Comparison of ENCODE assay signal across 11 cellular contexts in genomic region chr6:159842035-159842434, GRCh38. TPM values are rescaled to one million over a fixed set of nuclear protein-coding genes. Genes with fewer than 3 reads are reported as not detected.
DNase-seq lines count a peak whose midpoint lies in the region; ATAC-seq and TF ChIP-seq lines count a peak whose summit lies in the region.
"Had no signal": no experiment of that assay in that cellular context is flagged by ENCODE, and none has a peak within 500 bp of the region (broad histone marks: within the 10 kb centered on the region; RNA-seq: fewer than 3 reads in every experiment).

No MANE protein-coding gene starts in this region.

- no peaks in the 10 kb centered on the region for H3K27me3 ChIP-seq in endodermal cell (ENCODE audit: control insufficient read depth, insufficient read depth, low read length, poor library complexity, severe bottlenecking)

- WGBS in endodermal cell (ENCODE audit: insufficient coverage in 1 of 2, insufficient read length in 1 of 2), 2 experiments = 80 to 84% methylated on average over 1 to 3 of the region's 4 CpGs

- no peaks in the 10 kb centered on the region for H3K36me3 Mint-ChIP-seq in endodermal cell (ENCODE audit: low read depth)
- H3K36me3 Mint-ChIP-seq in osteocyte (ENCODE audit: unreplicated experiment) = no peaks in the 10 kb centered on the region

- H3K4me3 Mint-ChIP-seq in endodermal cell (no peak overlapping the region), osteocyte (ENCODE audit: unreplicated experiment) (no peak overlapping the region)
- H3K4me3 Mint-ChIP-seq: T-helper 17 cell had no signal

- H3K27me3 Mint-ChIP-seq in endodermal cell (ENCODE audit: insufficient read depth) (no peaks in the 10 kb centered on the region), osteocyte (ENCODE audit: unreplicated experiment) (no peaks in the 10 kb centered on the region)

- H3K4me3 ChIP-seq in endodermal cell (ENCODE audit: low read length) = no peak overlapping the region

- no peak overlapping the region for H3K27ac Mint-ChIP-seq in endodermal cell
- H3K27ac Mint-ChIP-seq in osteocyte (ENCODE audit: unreplicated experiment) = no peak overlapping the region
- H3K27ac Mint-ChIP-seq: T-helper 17 cell had no signal

- peaks cover 6% of the 10 kb centered on the region for H3K4me1 Mint-ChIP-seq in endodermal cell
- no peaks in the 10 kb centered on the region for H3K4me1 Mint-ChIP-seq in osteocyte (ENCODE audit: unreplicated experiment)

- no peak for ATAC-seq in GM18867 (IDR thresholded peaks at IDR 0.05; ENCODE audit: unreplicated experiment)
- ATAC-seq: T-helper 17 cell had no signal

- H3K36me3 ChIP-seq in endodermal cell (ENCODE audit: control insufficient read depth, insufficient read depth, low read length) = no peaks in the 10 kb centered on the region

- no peak overlapping the region for H3K27ac ChIP-seq in endodermal cell (ENCODE audit: low read depth, low read length)

- peak; percentile 62 for DNase-seq in OCI-M1 (lab: John Stamatoyannopoulos, UW)
- DNase-seq in endodermal cell = no peak
- no peak for DNase-seq in osteocyte (ENCODE audit: extremely low spot score, unreplicated experiment)
- no peak for DNase-seq in activated naive CD4-positive, alpha-beta T cell treated with Interleukin-2 at 50 U/mL for 16 hours
- no peak for DNase-seq in stimulated activated naive CD4-positive, alpha-beta T cell treated with Interleukin-2 at 50 U/mL for 16 hours (lab: John Stamatoyannopoulos, UW)
- DNase-seq: GDM1, NCI-H446 treated with DMSO at 0.1 percent for 48 hours, T-helper 17 cell had no signal

- H3K9me3 Mint-ChIP-seq in endodermal cell (peaks cover 3% of the 10 kb centered on the region), osteocyte (ENCODE audit: unreplicated experiment) (no peaks in the 10 kb centered on the region)

- H3K9me3 ChIP-seq in endodermal cell (ENCODE audit: control insufficient read depth, low read length) = no peaks in the 10 kb centered on the region

- H3K9ac ChIP-seq in endodermal cell (ENCODE audit: extremely low read depth, low read length, poor library complexity, severe bottlenecking) = no peak overlapping the region

- TF ChIP-seq CTCF in GM12874 (IDR thresholded peaks at IDR 0.05; ENCODE audit: insufficient read depth, low read depth, low read length) (0 out of 2 replicates have a peak, but pooled peaks have one; percentile 19), endodermal cell (conservative IDR thresholded peaks at IDR 0.05) (peak; percentile 72), osteocyte (IDR thresholded peaks at IDR 0.05) (peak; percentile 37)

- no peaks in the 10 kb centered on the region for H3K4me1 ChIP-seq in endodermal cell (ENCODE audit: control insufficient read depth, insufficient read depth, low read length)

RNA-seq across cellular contexts. Expression of gene PNLDC1, which starts 42.0 kb away (rescaled TPM):
- total RNA-seq in endodermal cell (not detected), osteocyte (not detected in 2 replicates)
- polyA plus RNA-seq in endodermal cell (2013, experiment 1 of 2) = not detected
- polyA plus RNA-seq in endodermal cell (2013, experiment 2 of 2) = not detected
- total RNA-seq: pulmonary artery endothelial cell had no signal

RNA-seq across cellular contexts. Expression of gene MAS1, which starts 48.8 kb away (rescaled TPM):
- total RNA-seq in endodermal cell = not detected
- polyA plus RNA-seq in endodermal cell (2013, experiment 1 of 2) = not detected
- polyA plus RNA-seq in endodermal cell (2013, experiment 2 of 2) = not detected
- not detected in 2 replicates for total RNA-seq in osteocyte
- total RNA-seq: pulmonary artery endothelial cell, T-helper 17 cell had no signal

RNA-seq across cellular contexts. Expression of gene MRPL18, which starts 51.8 kb away (rescaled TPM):
- total RNA-seq in endodermal cell (10 to 100 TPM; 46.7 to 56.9 TPM), osteocyte (47.1 and 47.3 TPM in 2 replicates)
- 40.7 TPM for polyA plus RNA-seq in endodermal cell (2013, experiment 1 of 2)
- 40.6 TPM for polyA plus RNA-seq in endodermal cell (2013, experiment 2 of 2)

RNA-seq across cellular contexts. Expression of gene TCP1, which starts 52.6 kb away (rescaled TPM):
- total RNA-seq in endodermal cell (100 to 1,000 TPM; 241 to 246 TPM), osteocyte (167 and 173 TPM in 2 replicates)
- 234 TPM for polyA plus RNA-seq in endodermal cell (2013, experiment 1 of 2)
- 228 TPM for polyA plus RNA-seq in endodermal cell (2013, experiment 2 of 2)

Comparison
In these comparisons a context has a peak if more than half of its experiments do, and no peak if none do; other contexts are left out.
1. CTCF ChIP-seq: peak in every context shown above with its lines; median percentile 72 in endodermal cell; 37 in osteocyte; 19 in GM12874.